20 cellular contexts compared by ENCODE assay signal in the genomic region with DNA sequence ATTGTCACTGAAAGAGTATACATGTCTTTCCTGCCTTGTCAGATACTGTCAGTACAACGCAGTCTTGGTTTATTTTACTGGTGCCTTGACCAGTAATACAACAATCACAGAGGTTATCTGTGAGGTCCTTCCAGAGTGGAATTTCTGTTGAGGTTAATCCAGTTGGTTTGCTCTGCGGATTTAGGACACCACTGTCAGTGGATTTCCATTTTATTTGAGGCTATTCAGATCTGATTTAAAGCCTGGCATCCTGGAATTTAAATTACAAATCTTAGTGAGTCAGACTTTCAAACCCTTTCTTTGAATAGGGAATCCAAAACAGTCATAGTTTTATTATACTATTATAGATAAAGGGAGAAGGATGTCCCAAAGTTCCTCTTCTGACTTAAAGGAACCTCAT. TPM values are rescaled to one million over a fixed set of nuclear protein-coding genes. Genes with fewer than 3 reads are reported as not detected.
"Had no signal": no experiment of that assay in that cellular context is flagged by ENCODE, and none has a peak within 500 bp of the region (broad histone marks: within the 10 kb centered on the region; RNA-seq: fewer than 3 reads in every experiment).

No MANE protein-coding gene starts in this region.

- H3K4me1 Mint-ChIP-seq: activated naive CD8-positive, alpha-beta T cell treated with anti-CD3 and anti-CD28 coated beads for 36 hours; memory B cell; naive thymus-derived CD8-positive, alpha-beta T cell had no signal

- H3K4me1 ChIP-seq: foreskin keratinocyte, left ventricle myocardium inferior, tibial nerve, uterus had no signal

- H3K27ac Mint-ChIP-seq: activated naive CD8-positive, alpha-beta T cell treated with anti-CD3 and anti-CD28 coated beads for 36 hours; activated T-helper 1 cell treated with anti-CD3 and anti-CD28 coated beads, Interleukin-12 subunit alpha, Interleukin-12 subunit beta, Interleukin-2, Interleukin-4 antibody, amounts not matched to agents 30 ng/mL and 10 ng/mL and 1 ng/mL, durations not matched to agents 14 hours and 24 hours and 36 hours; memory B cell; naive thymus-derived CD8-positive, alpha-beta T cell had no signal

- DNase-seq: activated CD4-positive, CD25-positive, alpha-beta regulatory T cell; activated naive CD8-positive, alpha-beta T cell treated with anti-CD3 and anti-CD28 coated beads for 36 hours; dorsolateral prefrontal cortex; foreskin keratinocyte; left ventricle myocardium inferior; mucosa of descending colon; naive thymus-derived CD8-positive, alpha-beta T cell; posterior cingulate gyrus; retina; stimulated activated CD4-positive, alpha-beta T cell treated with anti-CD3 and anti-CD28 coated beads, Interleukin-15, amount 100 ng/mL, for 24 hours; stimulated activated CD4-positive, alpha-beta T cell treated with anti-CD3 and anti-CD28 coated beads, Interleukin-4, amount 100 ng/mL, for 1 hour; stimulated activated naive CD4-positive, alpha-beta T cell; uterus had no signal

- H3K4me3 ChIP-seq: dorsolateral prefrontal cortex, left ventricle myocardium inferior, mucosa of descending colon, tibial nerve, uterus had no signal

- H3K27ac ChIP-seq: foreskin keratinocyte, left ventricle myocardium inferior, neutrophil, tibial nerve, uterus had no signal

- H3K9me3 ChIP-seq: neutrophil, uterus had no signal

- ATAC-seq: esophagus mucosa; foreskin keratinocyte; mucosa of descending colon; naive thymus-derived CD8-positive, alpha-beta T cell had no signal

- H3K27me3 Mint-ChIP-seq: activated naive CD8-positive, alpha-beta T cell treated with anti-CD3 and anti-CD28 coated beads for 36 hours; memory B cell; naive thymus-derived CD8-positive, alpha-beta T cell had no signal

- H3K4me3 Mint-ChIP-seq: activated naive CD8-positive, alpha-beta T cell treated with anti-CD3 and anti-CD28 coated beads for 36 hours; activated T-helper 1 cell treated with anti-CD3 and anti-CD28 coated beads, Interleukin-12 subunit alpha, Interleukin-12 subunit beta, Interleukin-2, Interleukin-4 antibody, amounts not matched to agents 30 ng/mL and 10 ng/mL and 1 ng/mL, durations not matched to agents 14 hours and 24 hours and 36 hours; memory B cell; naive thymus-derived CD8-positive, alpha-beta T cell had no signal

- FAIRE-seq: bronchial epithelial cell, endometrium had no signal

- H3K27me3 ChIP-seq: dorsolateral prefrontal cortex, foreskin keratinocyte, neutrophil, tibial nerve, uterus had no signal

- H3K36me3 ChIP-seq: left ventricle myocardium inferior, uterus had no signal

RNA-seq across cellular contexts. Expression of gene ANLN, which starts 40.5 kb away (rescaled TPM):
- polyA plus RNA-seq: naive thymus-derived CD8-positive, alpha-beta T cell had no signal
